Comparison of ENCODE assay signal across 28 cellular contexts in the genomic region with DNA sequence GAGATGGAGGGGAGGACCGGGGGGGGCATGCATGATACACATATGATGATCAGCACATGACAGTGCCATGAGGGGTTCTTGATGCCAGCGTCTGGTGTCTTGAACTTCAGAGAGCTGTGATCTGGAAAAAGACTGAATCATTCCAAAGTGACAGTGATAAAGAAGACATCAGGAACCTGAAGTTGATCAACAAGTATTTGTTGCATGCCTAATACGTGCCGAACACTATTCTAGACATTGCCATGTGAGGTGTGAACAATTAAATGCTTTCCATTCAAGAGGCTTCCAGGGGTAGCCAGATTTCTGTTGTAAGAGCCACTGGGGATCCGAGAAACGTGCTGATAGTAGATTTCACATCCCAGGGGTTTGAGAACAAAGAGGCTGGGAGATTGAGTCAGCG.
"Had no signal": no experiment of that assay in that cellular context is flagged by ENCODE, and none has a peak within 500 bp of the region (broad histone marks: within the 10 kb centered on the region; RNA-seq: fewer than 3 reads in every experiment).

No MANE protein-coding gene starts in this region.

- H3K27ac ChIP-seq: ovary, parathyroid adenoma, psoas muscle, right lobe of liver, sigmoid colon, suprapubic skin, testis, tibial artery, transverse colon, upper lobe of left lung had no signal

- H2AFZ ChIP-seq: parathyroid adenoma had no signal

- H3K9me3 ChIP-seq: ovary, psoas muscle, right lobe of liver, sigmoid colon, suprapubic skin, testis, tibial artery, transverse colon, upper lobe of left lung had no signal

- ATAC-seq: naive thymus-derived CD4-positive, alpha-beta T cell; natural killer cell; psoas muscle; right cardiac atrium; right lobe of liver; stimulated activated effector memory CD8-positive, alpha-beta T cell treated with anti-CD3 and anti-CD28 coated beads, Interleukin-12 subunit alpha, Interleukin-12 subunit beta, amount 100 ng/mL, for 72 hours; stimulated activated naive CD8-positive, alpha-beta T cell treated with anti-CD3 and anti-CD28 coated beads, Interleukin-15, amount 100 ng/mL, for 72 hours; stimulated activated naive CD8-positive, alpha-beta T cell treated with anti-CD3 and anti-CD28 coated beads, Interleukin-15, Interleukin-2, amounts not matched to agents 100 U/mL and 50 U/mL, for 24 hours had no signal

- H3K9me3 Mint-ChIP-seq: naive thymus-derived CD4-positive, alpha-beta T cell; natural killer cell; nephron; neural crest cell; stimulated activated effector memory CD8-positive, alpha-beta T cell treated with anti-CD3 and anti-CD28 coated beads, Interleukin-12 subunit alpha, Interleukin-12 subunit beta, amount 100 ng/mL, for 72 hours; stimulated activated naive CD8-positive, alpha-beta T cell treated with anti-CD3 and anti-CD28 coated beads, Interleukin-15, amount 100 ng/mL, for 72 hours had no signal

- H3K27me3 Mint-ChIP-seq: naive thymus-derived CD4-positive, alpha-beta T cell; progenitor cell of endocrine pancreas; stimulated activated naive CD8-positive, alpha-beta T cell treated with anti-CD3 and anti-CD28 coated beads, Interleukin-15, amount 100 ng/mL, for 72 hours had no signal

- H3K9ac ChIP-seq: parathyroid adenoma had no signal

- H3K4me3 ChIP-seq: ovary, psoas muscle, right lobe of liver, sigmoid colon, suprapubic skin, testis, tibial artery, transverse colon, upper lobe of left lung had no signal

- H3K4me1 ChIP-seq: parathyroid adenoma, psoas muscle, right lobe of liver, sigmoid colon, suprapubic skin, testis, tibial artery, transverse colon, upper lobe of left lung had no signal

- DNase-seq: naive thymus-derived CD4-positive, alpha-beta T cell; natural killer cell; occipital lobe; ovary; posterior cingulate gyrus; psoas muscle; right cardiac atrium; right lobe of liver; sigmoid colon; small intestine; stimulated activated CD4-positive, alpha-beta T cell treated with anti-CD3 and anti-CD28 coated beads, Interleukin-15, amount 100 ng/mL, for 24 hours; stimulated activated CD4-positive, alpha-beta T cell treated with anti-CD3 and anti-CD28 coated beads, Interleukin-2, amount 100 ng/mL, for 24 hours; stimulated activated CD4-positive, alpha-beta T cell treated with anti-CD3 and anti-CD28 coated beads, Interleukin-2, amount 100 ng/mL, for 48 hours; stimulated activated CD4-positive, alpha-beta T cell treated with anti-CD3 and anti-CD28 coated beads, Interleukin-4, amount 100 ng/mL, for 24 hours; stimulated activated naive CD4-positive, alpha-beta T cell; stimulated activated naive CD8-positive, alpha-beta T cell treated with anti-CD3 and anti-CD28 coated beads, Interleukin-15, amount 100 ng/mL, for 72 hours; stimulated activated naive CD8-positive, alpha-beta T cell treated with anti-CD3 and anti-CD28 coated beads, Interleukin-15, Interleukin-2, amounts not matched to agents 100 U/mL and 50 U/mL, for 24 hours; substantia nigra; testis; tibial artery; transverse colon; upper lobe of left lung had no signal

- H3K36me3 Mint-ChIP-seq: natural killer cell had no signal

- H3K4me1 Mint-ChIP-seq: natural killer cell had no signal

- H3K27ac Mint-ChIP-seq: naive thymus-derived CD4-positive, alpha-beta T cell; natural killer cell; nephron; progenitor cell of endocrine pancreas; stimulated activated effector memory CD8-positive, alpha-beta T cell treated with anti-CD3 and anti-CD28 coated beads, Interleukin-12 subunit alpha, Interleukin-12 subunit beta, amount 100 ng/mL, for 72 hours; stimulated activated naive CD8-positive, alpha-beta T cell treated with anti-CD3 and anti-CD28 coated beads, Interleukin-15, amount 100 ng/mL, for 72 hours had no signal

- H3K79me2 ChIP-seq: parathyroid adenoma had no signal

- H3K27me3 ChIP-seq: ovary, right lobe of liver, sigmoid colon, suprapubic skin, testis, tibial artery, transverse colon, upper lobe of left lung had no signal

- H3K4me3 Mint-ChIP-seq: naive thymus-derived CD4-positive, alpha-beta T cell; natural killer cell; nephron; neural crest cell; stimulated activated effector memory CD8-positive, alpha-beta T cell treated with anti-CD3 and anti-CD28 coated beads, Interleukin-12 subunit alpha, Interleukin-12 subunit beta, amount 100 ng/mL, for 72 hours; stimulated activated naive CD8-positive, alpha-beta T cell treated with anti-CD3 and anti-CD28 coated beads, Interleukin-15, amount 100 ng/mL, for 72 hours had no signal

- H3K36me3 ChIP-seq: ovary, right lobe of liver, sigmoid colon, suprapubic skin, tibial artery, transverse colon, upper lobe of left lung had no signal
